Comparison of ENCODE assay signal across 13 cellular contexts in genomic region chr1:162856260-162856659, GRCh38. TPM values are rescaled to one million over a fixed set of nuclear protein-coding genes. Genes with fewer than 3 reads are reported as not detected.
A peak's percentile ranks its signal among the peaks of the same experiment; 100 is the strongest.
DNase-seq lines count a peak whose midpoint lies in the region; TF ChIP-seq lines count a peak whose summit lies in the region.
"Had no signal": no experiment of that assay in that cellular context is flagged by ENCODE, and none has a peak within 500 bp of the region (broad histone marks: within the 10 kb centered on the region; RNA-seq: fewer than 3 reads in every experiment).

No MANE protein-coding gene starts in this region.

- no peaks in the 10 kb centered on the region for H3K9me3 Mint-ChIP-seq in chondrocyte (ENCODE audit: low read depth)
- H3K9me3 Mint-ChIP-seq in osteocyte (ENCODE audit: unreplicated experiment): no peaks in the 10 kb centered on the region
- H3K9me3 Mint-ChIP-seq: H9 had no signal

- H3K27ac Mint-ChIP-seq in chondrocyte (ENCODE audit: unreplicated experiment) (peak overlapping the region; percentile 91), osteocyte (ENCODE audit: unreplicated experiment) (peak overlapping the region; percentile 89)
- H3K27ac Mint-ChIP-seq: H9 had no signal

- H3K4me3 Mint-ChIP-seq in chondrocyte (ENCODE audit: unreplicated experiment) (no peak overlapping the region), osteocyte (ENCODE audit: unreplicated experiment) (no peak overlapping the region)
- H3K4me3 Mint-ChIP-seq: H9 had no signal

- DNase-seq in EH (ENCODE audit: low read depth) (peak; percentile 91), MG63 (peak; percentile 83), chondrocyte (ENCODE audit: low spot score) (no peak), osteocyte (ENCODE audit: extremely low spot score, unreplicated experiment) (no peak), NCI-H2029 (lab: John Stamatoyannopoulos, UW) (no peak), vagina (ENCODE audit: extremely low spot score in 2 of 2) (no peak), NCI-H345 (lab: John Stamatoyannopoulos, UW) (no peak)
- DNase-seq in NK-92 treated with Interleukin-12 subunit alpha and Interleukin-12 subunit beta, amount 100 ng/mL, for 24 hours (lab: John Stamatoyannopoulos, UW): no peak
- DNase-seq: dorsolateral prefrontal cortex, H9, T-helper 2 cell, transverse colon had no signal

- intact Hi-C loops in vagina (cut with DNase I): loop anchor here (10.0 kb wide), 1 partner anchor 459 kb away; no protein-coding TSS in a partner anchor

- H3K27me3 ChIP-seq in MG63 (no peaks in the 10 kb centered on the region), vagina (no peaks in the 10 kb centered on the region)
- H3K27me3 ChIP-seq: dorsolateral prefrontal cortex, transverse colon had no signal

- H3K27me3 Mint-ChIP-seq in chondrocyte (ENCODE audit: low read depth) (no peaks in the 10 kb centered on the region), osteocyte (ENCODE audit: unreplicated experiment) (no peaks in the 10 kb centered on the region)

- H3K36me3 ChIP-seq in MG63 (no peaks in the 10 kb centered on the region), vagina (no peaks in the 10 kb centered on the region)
- H3K36me3 ChIP-seq: transverse colon had no signal

- H3K4me1 ChIP-seq in vagina: no peaks in the 10 kb centered on the region
- H3K4me1 ChIP-seq: transverse colon had no signal

- peak; percentile 4 for TF ChIP-seq CTCF in chondrocyte (IDR thresholded peaks at IDR 0.05)
- TF ChIP-seq CTCF in osteocyte (IDR thresholded peaks at IDR 0.05): no peak
- TF ChIP-seq CTCF in vagina (IDR thresholded peaks at IDR 0.05): no peak

- peaks cover 73% of the 10 kb centered on the region for H3K4me1 Mint-ChIP-seq in chondrocyte (ENCODE audit: low read depth)
- peaks cover 69% of the 10 kb centered on the region for H3K4me1 Mint-ChIP-seq in osteocyte (ENCODE audit: unreplicated experiment)

- H3K36me3 Mint-ChIP-seq in chondrocyte (ENCODE audit: low read depth): no peaks in the 10 kb centered on the region
- H3K36me3 Mint-ChIP-seq in osteocyte (ENCODE audit: unreplicated experiment): no peaks in the 10 kb centered on the region

- no peak overlapping the region for H3K27ac ChIP-seq in vagina
- H3K27ac ChIP-seq: HL-60, transverse colon had no signal

- no peak for TF ChIP-seq POLR2A in vagina (IDR thresholded peaks at IDR 0.05)

- H3K9me3 ChIP-seq in MG63 (no peaks in the 10 kb centered on the region), vagina (no peaks in the 10 kb centered on the region)
- H3K9me3 ChIP-seq: transverse colon had no signal

- no peak overlapping the region for H3K4me3 ChIP-seq in MG63
- H3K4me3 ChIP-seq in vagina: no peak overlapping the region
- H3K4me3 ChIP-seq: dorsolateral prefrontal cortex, transverse colon had no signal

RNA-seq across cellular contexts. Expression of gene CCDC190, which starts 4.7 kb away (rescaled TPM):
- total RNA-seq in MG63 (2014; rRNA removed; shearing (Covaris generic); ENCODE audit: low replicate concordance): not detected in 2 replicates
- total RNA-seq in chondrocyte (1.5 to 5.3 TPM (median 1.9 TPM) in 3 replicates), osteocyte (1.1 and 1.8 TPM in 2 replicates), vagina (not detected)
- total RNA-seq: H9, transverse colon had no signal

Comparison
In these comparisons a context has a peak if more than half of its experiments do, and no peak if none do; other contexts are left out.
1. DNase-seq: peak in EH (single experiment) and MG63 (single experiment); none in chondrocyte (single experiment), osteocyte (single experiment), NCI-H2029 (single experiment), vagina (0 of 2), NK-92 treated with Interleukin-12 subunit alpha and Interleukin-12 subunit beta, amount 100 ng/mL, for 24 hours (single experiment) and NCI-H345 (single experiment).